33 cellular contexts compared by ENCODE assay signal in genomic region chr16:78205506-78205905, GRCh38.
"Had no signal": no experiment of that assay in that cellular context is flagged by ENCODE, and none has a peak within 500 bp of the region (broad histone marks: within the 10 kb centered on the region; RNA-seq: fewer than 3 reads in every experiment).

No MANE protein-coding gene starts in this region.

- ATAC-seq: activated CD8-positive, alpha-beta T cell treated with anti-CD3 and anti-CD28 coated beads for 36 hours; activated naive CD4-positive, alpha-beta T cell treated with anti-CD3 and anti-CD28 coated beads, Interleukin-2, amount 50 U/mL, for 72 hours; activated T-cell treated with anti-CD3 and anti-CD28 coated beads, Interleukin-2, amount 50 U/mL, for 4 hours; activated T-cell treated with anti-CD3 and anti-CD28 coated beads, Interleukin-2, amount 50 U/mL, for 72 hours; activated T-helper 17 cell treated with anti-CD3 and anti-CD28 coated beads, Interleukin-2, amount 50 U/mL, for 72 hours; body of pancreas had no signal

- H3K4me3 ChIP-seq: adrenal gland, body of pancreas, breast epithelium had no signal

- H3K27me3 ChIP-seq: adrenal gland, body of pancreas, brain microvascular endothelial cell, breast epithelium had no signal

- FAIRE-seq: astrocyte, TTC549 had no signal

- DNase-seq: activated B cell treated with CpG ODN at 0.5 μM for 24 hours; activated CD4-positive, alpha-beta memory T cell treated with anti-CD3 and anti-CD28 coated beads for 36 hours; activated CD4-positive, alpha-beta T cell treated with anti-CD3 and anti-CD28 coated beads for 4 hours; activated CD4-positive, alpha-beta T cell treated with anti-CD3 and anti-CD28 coated beads, Interleukin-2, amount 10 ng/mL, durations not matched to agents 24 days and 14 days; activated CD4-positive, alpha-beta T cell treated with anti-CD3 and anti-CD28 coated beads, Interleukin-2, amount 50 U/mL, for 1 hour; activated CD4-positive, alpha-beta T cell treated with anti-CD3 and anti-CD28 coated beads, Interleukin-2, amount 50 U/mL, for 4 hours; activated CD4-positive, CD25-positive, alpha-beta regulatory T cell treated with anti-CD3 and anti-CD28 coated beads, Interleukin-2, amount 50 U/mL, for 72 hours; activated CD8-positive, alpha-beta memory T cell treated with anti-CD3 and anti-CD28 coated beads, Interleukin-2, amount 50 U/mL, for 4 hours; activated CD8-positive, alpha-beta T cell treated with anti-CD3 and anti-CD28 coated beads for 36 hours; activated effector memory CD4-positive, alpha-beta T cell treated with anti-CD3 and anti-CD28 coated beads, Interleukin-2, amount 50 U/mL, for 16 hours; activated gamma-delta T cell treated with Interleukin-2 at 50 U/mL for 16 hours; activated naive CD4-positive, alpha-beta T cell; activated naive CD4-positive, alpha-beta T cell treated with anti-CD3 and anti-CD28 coated beads for 36 hours; activated naive CD4-positive, alpha-beta T cell treated with anti-CD3 and anti-CD28 coated beads, Interleukin-2, amount 50 U/mL, for 16 hours; activated naive CD8-positive, alpha-beta T cell treated with anti-CD3 and anti-CD28 coated beads for 36 hours; activated T-cell treated with anti-CD3 and anti-CD28 coated beads for 4 hours; activated T-cell treated with anti-CD3 and anti-CD28 coated beads, Interleukin-2, amount 50 U/mL, for 1 hour; activated T-cell treated with anti-CD3 and anti-CD28 coated beads, Interleukin-2, amount 50 U/mL, for 4 hours; activated T-cell treated with anti-CD3 and anti-CD28 coated beads, Interleukin-2, amount 50 U/mL, for 72 hours; adrenal gland; amniotic stem cell; aorta; body of pancreas; brain microvascular endothelial cell; central memory CD4-positive, alpha-beta T cell; T-helper 2 cell; T-helper 9 cell had no signal

- H3K27ac ChIP-seq: adrenal gland, body of pancreas, brain microvascular endothelial cell, breast epithelium, VCaP had no signal

- H3K4me1 ChIP-seq: adrenal gland, breast epithelium had no signal

- H3K9me3 ChIP-seq: adrenal gland, body of pancreas, breast epithelium had no signal

- H3K36me3 ChIP-seq: adrenal gland, brain microvascular endothelial cell, breast epithelium had no signal
